22 cellular contexts compared by ENCODE assay signal in genomic region chrX:866441-866990, GRCh38.
DNase-seq lines count a peak whose midpoint lies in the region.
"Had no signal": no experiment of that assay in that cellular context is flagged by ENCODE, and none has a peak within 500 bp of the region (broad histone marks: within the 10 kb centered on the region; RNA-seq: fewer than 3 reads in every experiment).

No MANE protein-coding gene starts in this region.

- H3K36me3 ChIP-seq in SJCRH30 (no peaks in the 10 kb centered on the region), trophoblast cell (ENCODE audit: control insufficient read depth in 1 of 2, insufficient read depth in 2 of 2, low read length in 2 of 2) (no peaks in the 10 kb centered on the region), mesenchymal stem cell (ENCODE audit: control insufficient read depth in 1 of 2, insufficient read depth in 2 of 2, low read depth in 1 of 2, low read length in 2 of 2) (no peaks in the 10 kb centered on the region)

- H3K4ac ChIP-seq in trophoblast cell (ENCODE audit: low read depth, low read length), result no peak overlapping the region
- H3K4ac ChIP-seq in mesenchymal stem cell (ENCODE audit: low read depth in 1 of 2, low read length in 2 of 2), result no peak overlapping the region

- H3K4me3 ChIP-seq in SJCRH30, result peak overlapping the region; percentile 30
- H3K4me3 ChIP-seq in trophoblast cell (ENCODE audit: low read depth, low read length), result no peak overlapping the region
- no peak overlapping the region for H3K4me3 ChIP-seq in mesenchymal stem cell (ENCODE audit: insufficient read depth in 1 of 2, low read depth in 1 of 2, low read length in 2 of 2)

- H3K4me1 Mint-ChIP-seq in activated naive CD4-positive, alpha-beta T cell treated with anti-CD3 and anti-CD28 coated beads for 36 hours (ENCODE audit: low read depth), result no peaks in the 10 kb centered on the region

- H2BK15ac ChIP-seq in mesenchymal stem cell (ENCODE audit: low read depth, poor library complexity, severe bottlenecking), result no peak overlapping the region

- H2AFZ ChIP-seq in trophoblast cell (ENCODE audit: insufficient read depth, low read length, poor library complexity) (no peak overlapping the region), mesenchymal stem cell (ENCODE audit: low read depth, low read length) (no peak overlapping the region)

- no peak overlapping the region for H3K9ac ChIP-seq in trophoblast cell (ENCODE audit: low read length)
- H3K9ac ChIP-seq in mesenchymal stem cell (ENCODE audit: low read length), result no peak overlapping the region

- H3K27ac ChIP-seq in SJCRH30 (no peak overlapping the region; the same call in 1 of the 2 replicates), trophoblast cell (ENCODE audit: low read depth, low read length) (no peak overlapping the region), mesenchymal stem cell (ENCODE audit: low read length, poor library complexity, severe bottlenecking) (no peak overlapping the region)

- peaks cover 2% of the 10 kb centered on the region for H3K9me3 Mint-ChIP-seq in activated naive CD4-positive, alpha-beta T cell treated with anti-CD3 and anti-CD28 coated beads for 36 hours
- H3K9me3 Mint-ChIP-seq: CD8-positive, alpha-beta T cell had no signal

- H2AK5ac ChIP-seq in trophoblast cell (ENCODE audit: low read length), result no peak overlapping the region
- H2AK5ac ChIP-seq in mesenchymal stem cell (ENCODE audit: low read length, severe bottlenecking), result no peak overlapping the region

- H3K9me3 ChIP-seq in SJCRH30 (replicated peaks) (no peaks in the 10 kb centered on the region), trophoblast cell (ENCODE audit: insufficient read depth, low read depth, low read length) (no peaks in the 10 kb centered on the region), mesenchymal stem cell (ENCODE audit: control insufficient read depth, low read length) (no peaks in the 10 kb centered on the region)

- DNase-seq in EH (ENCODE audit: low read depth) (peak; percentile 32), SJCRH30 (peak; percentile 27 to 38), left kidney (ENCODE audit: low read depth, low spot score) (peak; percentile 43), trophoblast cell (no peak), NCI-H1092 (lab: John Stamatoyannopoulos, UW) (no peak), mesenchymal stem cell (no peak), RKO (ENCODE audit: low spot score) (no peak)
- DNase-seq in activated naive CD4-positive, alpha-beta T cell treated with anti-CD3 and anti-CD28 coated beads for 36 hours, result no peak
- DNase-seq: 8988T; AML-193; C1 segment of cervical spinal cord; CD8-positive, alpha-beta T cell; DND-41; H7; MM.1S; NCI-H1105; NCI-H146; NCI-H2029; NCI-H226; NCI-H510A treated with DMSO at 0.1 percent for 48 hours; NCI-H748 treated with DMSO at 0.1 percent for 48 hours; SIG-M5 had no signal

- peak overlapping the region; percentile 8 for H3K4me2 ChIP-seq in trophoblast cell (ENCODE audit: low read length)
- no peak overlapping the region for H3K4me2 ChIP-seq in mesenchymal stem cell (ENCODE audit: low read length, poor library complexity, severe bottlenecking)

- H3K18ac ChIP-seq in trophoblast cell (ENCODE audit: low read length) (no peak overlapping the region), mesenchymal stem cell (ENCODE audit: low read depth in 1 of 2, low read length in 2 of 2) (no peak overlapping the region)

- H3K79me1 ChIP-seq in trophoblast cell (ENCODE audit: low read length), result no peaks in the 10 kb centered on the region
- H3K79me1 ChIP-seq in mesenchymal stem cell (replicated peaks; ENCODE audit: low read length, poor library complexity, severe bottlenecking), result no peaks in the 10 kb centered on the region

- intact Hi-C loops in activated naive CD4-positive, alpha-beta T cell treated with anti-CD3 and anti-CD28 coated beads for 36 hours (cut with micrococcal nuclease), result no loop called here

- peaks cover 12% of the 10 kb centered on the region for H3K27me3 Mint-ChIP-seq in activated naive CD4-positive, alpha-beta T cell treated with anti-CD3 and anti-CD28 coated beads for 36 hours (ENCODE audit: low read depth)

- no peak overlapping the region for H3K27ac Mint-ChIP-seq in activated naive CD4-positive, alpha-beta T cell treated with anti-CD3 and anti-CD28 coated beads for 36 hours
- H3K27ac Mint-ChIP-seq: CD8-positive, alpha-beta T cell had no signal

- no peaks in the 10 kb centered on the region for H3K36me3 Mint-ChIP-seq in activated naive CD4-positive, alpha-beta T cell treated with anti-CD3 and anti-CD28 coated beads for 36 hours (ENCODE audit: low read depth)
- H3K36me3 Mint-ChIP-seq: CD8-positive, alpha-beta T cell had no signal

- H2BK12ac ChIP-seq in trophoblast cell (ENCODE audit: low read length) (no peak overlapping the region), mesenchymal stem cell (ENCODE audit: low read length in 2 of 2) (no peak overlapping the region)

- no peaks in the 10 kb centered on the region for H3K4me1 ChIP-seq in SJCRH30
- peaks cover 0 to 4% of the 10 kb centered on the region in 2 experiments for H3K4me1 ChIP-seq in trophoblast cell (ENCODE audit: control insufficient read depth in 1 of 2, insufficient read depth in 2 of 2, low read length in 2 of 2)
- H3K4me1 ChIP-seq in mesenchymal stem cell (ENCODE audit: control insufficient read depth, insufficient read depth, low read depth, low read length), result peaks cover 4% of the 10 kb centered on the region

- no peak overlapping the region for H4K12ac ChIP-seq in trophoblast cell (ENCODE audit: low read depth, low read length)

- H3K14ac ChIP-seq in trophoblast cell (ENCODE audit: low read length), result no peak overlapping the region
- H3K14ac ChIP-seq in mesenchymal stem cell (ENCODE audit: low read length in 2 of 2), result no peak overlapping the region

- H3K79me2 ChIP-seq in trophoblast cell (ENCODE audit: control insufficient read depth, insufficient read depth, low read length, poor library complexity), result no peaks in the 10 kb centered on the region

- H4K8ac ChIP-seq in trophoblast cell (ENCODE audit: low read depth, low read length), result no peak overlapping the region
- H4K8ac ChIP-seq in mesenchymal stem cell (ENCODE audit: low read length), result no peak overlapping the region

- H2BK120ac ChIP-seq in trophoblast cell (ENCODE audit: insufficient read depth, low read length, poor library complexity) (no peak overlapping the region), mesenchymal stem cell (ENCODE audit: low read depth, low read length) (no peak overlapping the region)

- H2BK5ac ChIP-seq in trophoblast cell (ENCODE audit: low read depth, low read length, poor library complexity) (no peak overlapping the region), mesenchymal stem cell (ENCODE audit: low read depth, low read length, poor library complexity, severe bottlenecking) (no peak overlapping the region)

- CTCF ChIA-PET in activated naive CD4-positive, alpha-beta T cell treated with anti-CD3 and anti-CD28 coated beads for 36 hours (lab: Charles Lee), result no interaction called here

- no CpG with 5 or more reads among the region's 18 CpGs for WGBS in trophoblast cell (ENCODE audit: extremely low coverage, insufficient coverage, insufficient read length)
- 19% methylated on average over 15 of the region's 18 CpGs for WGBS in mesenchymal stem cell

- no peak overlapping the region for H3K4me3 Mint-ChIP-seq in activated naive CD4-positive, alpha-beta T cell treated with anti-CD3 and anti-CD28 coated beads for 36 hours
- H3K4me3 Mint-ChIP-seq: CD8-positive, alpha-beta T cell had no signal

- H3K27me3 ChIP-seq in SJCRH30, result no peaks in the 10 kb centered on the region
- no peaks in the 10 kb centered on the region for H3K27me3 ChIP-seq in trophoblast cell (ENCODE audit: insufficient read depth, low read length)
- no peaks in the 10 kb centered on the region for H3K27me3 ChIP-seq in mesenchymal stem cell (ENCODE audit: control insufficient read depth in 1 of 2, insufficient read depth in 1 of 2, low read length in 2 of 2)

- H3K23ac ChIP-seq in trophoblast cell (ENCODE audit: low read length) (no peak overlapping the region), mesenchymal stem cell (ENCODE audit: low read length in 2 of 2) (no peak overlapping the region)

- H4K91ac ChIP-seq in trophoblast cell (ENCODE audit: low read depth, low read length) (no peak overlapping the region), mesenchymal stem cell (ENCODE audit: low read length) (no peak overlapping the region)

Comparison
In these comparisons a context has a peak if more than half of its experiments do, and no peak if none do; other contexts are left out.
1. DNase-seq: peak in EH (single experiment), SJCRH30 (2 of 2) and left kidney (single experiment); none in trophoblast cell (0 of 2), NCI-H1092 (single experiment), mesenchymal stem cell (single experiment), RKO (single experiment) and activated naive CD4-positive, alpha-beta T cell treated with anti-CD3 and anti-CD28 coated beads for 36 hours (single experiment).